28 cellular contexts compared by ENCODE assay signal in genomic region chr19:30879225-30879624, GRCh38.
"Had no signal": no experiment of that assay in that cellular context is flagged by ENCODE, and none has a peak within 500 bp of the region (broad histone marks: within the 10 kb centered on the region; RNA-seq: fewer than 3 reads in every experiment).

No MANE protein-coding gene starts in this region.

- H3K79me2 ChIP-seq: parathyroid adenoma had no signal

- H3K4me1 Mint-ChIP-seq: endodermal cell had no signal

- ATAC-seq: esophagus mucosa; gastrocnemius medialis; left lung; naive thymus-derived CD4-positive, alpha-beta T cell; right lobe of liver; upper lobe of right lung had no signal

- H3K36me3 Mint-ChIP-seq: naive thymus-derived CD4-positive, alpha-beta T cell; neural progenitor cell had no signal

- H3K4me2 ChIP-seq: neural progenitor cell had no signal

- H3K4me3 Mint-ChIP-seq: dendritic cell treated with granulocyte-macrophage colony-stimulating factor and Interleukin-4, amounts not matched to agents 40 ng/mL and 50 ng/mL, for 4 days; endodermal cell; naive thymus-derived CD4-positive, alpha-beta T cell; nephron; neural progenitor cell had no signal

- H3K27me3 ChIP-seq: gastrocnemius medialis, left lung, neural progenitor cell, right lobe of liver, tibial nerve, upper lobe of right lung, vagina had no signal

- H3K9me3 Mint-ChIP-seq: dendritic cell treated with granulocyte-macrophage colony-stimulating factor and Interleukin-4, amounts not matched to agents 40 ng/mL and 50 ng/mL, for 4 days; endodermal cell; nephron; neural progenitor cell had no signal

- H3K27ac Mint-ChIP-seq: endodermal cell; naive thymus-derived CD4-positive, alpha-beta T cell; nephron; neural progenitor cell; progenitor cell of endocrine pancreas had no signal

- H3K4me3 ChIP-seq: gastrocnemius medialis, left lung, neural progenitor cell, right lobe of liver, thoracic aorta, tibial nerve, upper lobe of right lung, vagina had no signal

- H2AFZ ChIP-seq: neural progenitor cell, parathyroid adenoma had no signal

- H3K27me3 Mint-ChIP-seq: dendritic cell treated with granulocyte-macrophage colony-stimulating factor and Interleukin-4, amounts not matched to agents 40 ng/mL and 50 ng/mL, for 4 days had no signal

- H3K36me3 ChIP-seq: gastrocnemius medialis, left lung, neural progenitor cell, right lobe of liver, thoracic aorta, tibial nerve, upper lobe of right lung, vagina had no signal

- H3K27ac ChIP-seq: epithelial cell of prostate, gastrocnemius medialis, left lung, neural progenitor cell, parathyroid adenoma, right lobe of liver, thoracic aorta, upper lobe of right lung, vagina had no signal

- H3K9ac ChIP-seq: neural progenitor cell, parathyroid adenoma had no signal

- H3K9me3 ChIP-seq: gastrocnemius medialis, left lung, right lobe of liver, thoracic aorta, tibial nerve, upper lobe of right lung, vagina had no signal

- DNase-seq: effector CD8-positive, alpha-beta T cell; foreskin fibroblast; gastrocnemius medialis; head of caudate nucleus; kidney; left lung; mesenchymal stem cell; midbrain; naive thymus-derived CD4-positive, alpha-beta T cell; right lobe of liver; small intestine; stimulated activated CD4-positive, alpha-beta T cell treated with anti-CD3 and anti-CD28 coated beads, Interleukin-1b, Interleukin-23, amount 100 ng/mL, for 48 hours; stimulated activated CD4-positive, alpha-beta T cell treated with anti-CD3 and anti-CD28 coated beads, Interleukin-4, amount 100 ng/mL, for 1 hour; stimulated activated CD8-positive, alpha-beta memory T cell treated with anti-CD3 and anti-CD28 coated beads, Interleukin-4, amount 100 ng/mL, for 48 hours; stimulated activated naive CD4-positive, alpha-beta T cell; substantia nigra; upper lobe of right lung had no signal

- H3K4me1 ChIP-seq: gastrocnemius medialis, parathyroid adenoma, right lobe of liver, upper lobe of right lung had no signal
